ENCODE assay signal across 1 cellular context in the genomic region with DNA sequence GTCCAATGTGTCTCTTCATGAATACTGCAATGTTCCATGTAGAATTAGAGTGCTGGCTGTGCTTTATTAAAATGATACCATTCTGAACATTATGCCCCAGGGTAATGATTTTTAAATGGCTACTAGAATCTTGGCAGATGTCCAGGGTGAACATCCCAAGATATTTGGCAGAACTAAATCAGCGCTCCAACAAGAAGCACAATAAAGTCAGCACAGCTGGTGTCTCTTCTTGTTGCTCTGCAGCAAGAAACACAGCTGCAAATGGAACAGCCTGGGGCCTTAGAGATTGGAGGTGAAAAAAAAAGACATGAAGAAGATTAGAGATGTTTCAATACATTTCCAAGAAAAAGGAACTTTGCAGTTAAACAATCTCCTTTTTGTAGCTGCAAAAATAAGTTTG.
TF ChIP-seq lines count a peak whose summit lies in the region.

No MANE protein-coding gene starts in this region.

TF ChIP-seq in WTC11, 78 proteins besides CTCF, POLR2A, EP300 and RAD21 (continued from another document):
- TF ChIP-seq, protein P1, sequence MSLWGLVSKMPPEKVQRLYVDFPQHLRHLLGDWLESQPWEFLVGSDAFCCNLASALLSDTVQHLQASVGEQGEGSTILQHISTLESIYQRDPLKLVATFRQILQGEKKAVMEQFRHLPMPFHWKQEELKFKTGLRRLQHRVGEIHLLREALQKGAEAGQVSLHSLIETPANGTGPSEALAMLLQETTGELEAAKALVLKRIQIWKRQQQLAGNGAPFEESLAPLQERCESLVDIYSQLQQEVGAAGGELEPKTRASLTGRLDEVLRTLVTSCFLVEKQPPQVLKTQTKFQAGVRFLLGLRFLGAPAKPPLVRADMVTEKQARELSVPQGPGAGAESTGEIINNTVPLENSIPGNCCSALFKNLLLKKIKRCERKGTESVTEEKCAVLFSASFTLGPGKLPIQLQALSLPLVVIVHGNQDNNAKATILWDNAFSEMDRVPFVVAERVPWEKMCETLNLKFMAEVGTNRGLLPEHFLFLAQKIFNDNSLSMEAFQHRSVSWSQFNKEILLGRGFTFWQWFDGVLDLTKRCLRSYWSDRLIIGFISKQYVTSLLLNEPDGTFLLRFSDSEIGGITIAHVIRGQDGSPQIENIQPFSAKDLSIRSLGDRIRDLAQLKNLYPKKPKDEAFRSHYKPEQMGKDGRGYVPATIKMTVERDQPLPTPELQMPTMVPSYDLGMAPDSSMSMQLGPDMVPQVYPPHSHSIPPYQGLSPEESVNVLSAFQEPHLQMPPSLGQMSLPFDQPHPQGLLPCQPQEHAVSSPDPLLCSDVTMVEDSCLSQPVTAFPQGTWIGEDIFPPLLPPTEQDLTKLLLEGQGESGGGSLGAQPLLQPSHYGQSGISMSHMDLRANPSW (CRISPR knock-in tag; conservative IDR thresholded peaks at IDR 0.05; ENCODE audit: low read depth): no peak
- no peak for TF ChIP-seq ETV6 (CRISPR knock-in tag; IDR thresholded peaks at IDR 0.05)
- no peak for TF ChIP-seq CBFB (CRISPR knock-in tag; IDR thresholded peaks at IDR 0.05; ENCODE audit: low read depth)
- TF ChIP-seq, protein P2, sequence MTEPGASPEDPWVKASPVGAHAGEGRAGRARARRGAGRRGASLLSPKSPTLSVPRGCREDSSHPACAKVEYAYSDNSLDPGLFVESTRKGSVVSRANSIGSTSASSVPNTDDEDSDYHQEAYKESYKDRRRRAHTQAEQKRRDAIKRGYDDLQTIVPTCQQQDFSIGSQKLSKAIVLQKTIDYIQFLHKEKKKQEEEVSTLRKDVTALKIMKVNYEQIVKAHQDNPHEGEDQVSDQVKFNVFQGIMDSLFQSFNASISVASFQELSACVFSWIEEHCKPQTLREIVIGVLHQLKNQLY (CRISPR knock-in tag; IDR thresholded peaks at IDR 0.05): no peak
- TF ChIP-seq, protein P3, sequence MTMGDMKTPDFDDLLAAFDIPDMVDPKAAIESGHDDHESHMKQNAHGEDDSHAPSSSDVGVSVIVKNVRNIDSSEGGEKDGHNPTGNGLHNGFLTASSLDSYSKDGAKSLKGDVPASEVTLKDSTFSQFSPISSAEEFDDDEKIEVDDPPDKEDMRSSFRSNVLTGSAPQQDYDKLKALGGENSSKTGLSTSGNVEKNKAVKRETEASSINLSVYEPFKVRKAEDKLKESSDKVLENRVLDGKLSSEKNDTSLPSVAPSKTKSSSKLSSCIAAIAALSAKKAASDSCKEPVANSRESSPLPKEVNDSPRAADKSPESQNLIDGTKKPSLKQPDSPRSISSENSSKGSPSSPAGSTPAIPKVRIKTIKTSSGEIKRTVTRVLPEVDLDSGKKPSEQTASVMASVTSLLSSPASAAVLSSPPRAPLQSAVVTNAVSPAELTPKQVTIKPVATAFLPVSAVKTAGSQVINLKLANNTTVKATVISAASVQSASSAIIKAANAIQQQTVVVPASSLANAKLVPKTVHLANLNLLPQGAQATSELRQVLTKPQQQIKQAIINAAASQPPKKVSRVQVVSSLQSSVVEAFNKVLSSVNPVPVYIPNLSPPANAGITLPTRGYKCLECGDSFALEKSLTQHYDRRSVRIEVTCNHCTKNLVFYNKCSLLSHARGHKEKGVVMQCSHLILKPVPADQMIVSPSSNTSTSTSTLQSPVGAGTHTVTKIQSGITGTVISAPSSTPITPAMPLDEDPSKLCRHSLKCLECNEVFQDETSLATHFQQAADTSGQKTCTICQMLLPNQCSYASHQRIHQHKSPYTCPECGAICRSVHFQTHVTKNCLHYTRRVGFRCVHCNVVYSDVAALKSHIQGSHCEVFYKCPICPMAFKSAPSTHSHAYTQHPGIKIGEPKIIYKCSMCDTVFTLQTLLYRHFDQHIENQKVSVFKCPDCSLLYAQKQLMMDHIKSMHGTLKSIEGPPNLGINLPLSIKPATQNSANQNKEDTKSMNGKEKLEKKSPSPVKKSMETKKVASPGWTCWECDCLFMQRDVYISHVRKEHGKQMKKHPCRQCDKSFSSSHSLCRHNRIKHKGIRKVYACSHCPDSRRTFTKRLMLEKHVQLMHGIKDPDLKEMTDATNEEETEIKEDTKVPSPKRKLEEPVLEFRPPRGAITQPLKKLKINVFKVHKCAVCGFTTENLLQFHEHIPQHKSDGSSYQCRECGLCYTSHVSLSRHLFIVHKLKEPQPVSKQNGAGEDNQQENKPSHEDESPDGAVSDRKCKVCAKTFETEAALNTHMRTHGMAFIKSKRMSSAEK (CRISPR knock-in tag; IDR thresholded peaks at IDR 0.05; ENCODE audit: borderline replicate concordance): no peak
- TF ChIP-seq, protein P4, sequence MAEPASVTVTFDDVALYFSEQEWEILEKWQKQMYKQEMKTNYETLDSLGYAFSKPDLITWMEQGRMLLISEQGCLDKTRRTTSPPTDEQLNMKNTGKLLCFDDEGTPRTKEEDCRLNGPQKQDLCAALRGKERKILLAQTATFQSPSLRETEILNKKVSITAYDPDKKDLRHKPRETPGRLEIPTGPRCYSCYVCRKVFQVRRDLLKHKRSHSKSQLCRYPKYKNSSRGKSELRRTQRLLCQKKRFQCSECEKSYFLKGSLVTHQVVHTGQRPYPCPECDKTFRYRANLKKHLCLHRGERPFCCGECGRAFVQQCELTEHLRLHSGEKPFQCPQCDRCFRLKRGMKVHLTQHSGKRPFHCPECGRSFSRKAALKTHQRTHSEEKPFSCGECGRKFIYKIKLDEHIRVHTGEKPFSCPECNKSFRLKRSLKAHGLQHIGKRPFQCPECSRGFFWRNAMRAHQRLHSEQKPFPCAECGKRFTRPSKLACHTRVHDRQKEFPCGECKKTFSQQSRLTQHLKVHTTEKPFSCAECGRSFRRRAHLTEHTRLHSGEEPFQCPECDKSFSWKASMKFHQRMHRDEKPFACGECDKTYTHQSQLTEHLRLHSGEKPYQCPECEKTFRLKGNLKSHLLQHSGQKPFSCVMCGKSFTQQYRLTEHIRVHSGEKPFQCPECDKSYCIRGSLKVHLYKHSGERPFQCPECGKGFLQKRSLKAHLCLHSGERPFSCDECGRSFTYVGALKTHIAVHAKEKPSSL (CRISPR knock-in tag; conservative IDR thresholded peaks at IDR 0.05): no peak
- TF ChIP-seq, protein P5, sequence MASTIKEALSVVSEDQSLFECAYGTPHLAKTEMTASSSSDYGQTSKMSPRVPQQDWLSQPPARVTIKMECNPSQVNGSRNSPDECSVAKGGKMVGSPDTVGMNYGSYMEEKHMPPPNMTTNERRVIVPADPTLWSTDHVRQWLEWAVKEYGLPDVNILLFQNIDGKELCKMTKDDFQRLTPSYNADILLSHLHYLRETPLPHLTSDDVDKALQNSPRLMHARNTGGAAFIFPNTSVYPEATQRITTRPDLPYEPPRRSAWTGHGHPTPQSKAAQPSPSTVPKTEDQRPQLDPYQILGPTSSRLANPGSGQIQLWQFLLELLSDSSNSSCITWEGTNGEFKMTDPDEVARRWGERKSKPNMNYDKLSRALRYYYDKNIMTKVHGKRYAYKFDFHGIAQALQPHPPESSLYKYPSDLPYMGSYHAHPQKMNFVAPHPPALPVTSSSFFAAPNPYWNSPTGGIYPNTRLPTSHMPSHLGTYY (CRISPR knock-in tag; IDR thresholded peaks at IDR 0.05): no peak
- no peak for TF ChIP-seq CREM (CRISPR knock-in tag; IDR thresholded peaks at IDR 0.05)
- TF ChIP-seq, protein P6, sequence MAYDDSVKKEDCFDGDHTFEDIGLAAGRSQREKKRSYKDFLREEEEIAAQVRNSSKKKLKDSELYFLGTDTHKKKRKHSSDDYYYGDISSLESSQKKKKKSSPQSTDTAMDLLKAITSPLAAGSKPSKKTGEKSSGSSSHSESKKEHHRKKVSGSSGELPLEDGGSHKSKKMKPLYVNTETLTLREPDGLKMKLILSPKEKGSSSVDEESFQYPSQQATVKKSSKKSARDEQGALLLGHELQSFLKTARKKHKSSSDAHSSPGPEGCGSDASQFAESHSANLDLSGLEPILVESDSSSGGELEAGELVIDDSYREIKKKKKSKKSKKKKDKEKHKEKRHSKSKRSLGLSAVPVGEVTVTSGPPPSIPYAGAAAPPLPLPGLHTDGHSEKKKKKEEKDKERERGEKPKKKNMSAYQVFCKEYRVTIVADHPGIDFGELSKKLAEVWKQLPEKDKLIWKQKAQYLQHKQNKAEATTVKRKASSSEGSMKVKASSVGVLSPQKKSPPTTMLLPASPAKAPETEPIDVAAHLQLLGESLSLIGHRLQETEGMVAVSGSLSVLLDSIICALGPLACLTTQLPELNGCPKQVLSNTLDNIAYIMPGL (CRISPR knock-in tag; IDR thresholded peaks at IDR 0.05): no peak
- no peak for TF ChIP-seq TP53 (CRISPR knock-in tag; IDR thresholded peaks at IDR 0.05)
- TF ChIP-seq, protein P7, sequence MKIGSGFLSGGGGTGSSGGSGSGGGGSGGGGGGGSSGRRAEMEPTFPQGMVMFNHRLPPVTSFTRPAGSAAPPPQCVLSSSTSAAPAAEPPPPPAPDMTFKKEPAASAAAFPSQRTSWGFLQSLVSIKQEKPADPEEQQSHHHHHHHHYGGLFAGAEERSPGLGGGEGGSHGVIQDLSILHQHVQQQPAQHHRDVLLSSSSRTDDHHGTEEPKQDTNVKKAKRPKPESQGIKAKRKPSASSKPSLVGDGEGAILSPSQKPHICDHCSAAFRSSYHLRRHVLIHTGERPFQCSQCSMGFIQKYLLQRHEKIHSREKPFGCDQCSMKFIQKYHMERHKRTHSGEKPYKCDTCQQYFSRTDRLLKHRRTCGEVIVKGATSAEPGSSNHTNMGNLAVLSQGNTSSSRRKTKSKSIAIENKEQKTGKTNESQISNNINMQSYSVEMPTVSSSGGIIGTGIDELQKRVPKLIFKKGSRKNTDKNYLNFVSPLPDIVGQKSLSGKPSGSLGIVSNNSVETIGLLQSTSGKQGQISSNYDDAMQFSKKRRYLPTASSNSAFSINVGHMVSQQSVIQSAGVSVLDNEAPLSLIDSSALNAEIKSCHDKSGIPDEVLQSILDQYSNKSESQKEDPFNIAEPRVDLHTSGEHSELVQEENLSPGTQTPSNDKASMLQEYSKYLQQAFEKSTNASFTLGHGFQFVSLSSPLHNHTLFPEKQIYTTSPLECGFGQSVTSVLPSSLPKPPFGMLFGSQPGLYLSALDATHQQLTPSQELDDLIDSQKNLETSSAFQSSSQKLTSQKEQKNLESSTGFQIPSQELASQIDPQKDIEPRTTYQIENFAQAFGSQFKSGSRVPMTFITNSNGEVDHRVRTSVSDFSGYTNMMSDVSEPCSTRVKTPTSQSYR (CRISPR knock-in tag; IDR thresholded peaks at IDR 0.05): no peak
- TF ChIP-seq, protein P8, sequence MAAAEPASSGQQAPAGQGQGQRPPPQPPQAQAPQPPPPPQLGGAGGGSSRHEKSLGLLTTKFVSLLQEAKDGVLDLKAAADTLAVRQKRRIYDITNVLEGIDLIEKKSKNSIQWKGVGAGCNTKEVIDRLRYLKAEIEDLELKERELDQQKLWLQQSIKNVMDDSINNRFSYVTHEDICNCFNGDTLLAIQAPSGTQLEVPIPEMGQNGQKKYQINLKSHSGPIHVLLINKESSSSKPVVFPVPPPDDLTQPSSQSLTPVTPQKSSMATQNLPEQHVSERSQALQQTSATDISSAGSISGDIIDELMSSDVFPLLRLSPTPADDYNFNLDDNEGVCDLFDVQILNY (CRISPR knock-in tag; IDR thresholded peaks at IDR 0.05): no peak
- TF ChIP-seq ZBTB21 (CRISPR knock-in tag; IDR thresholded peaks at IDR 0.05; ENCODE audit: borderline replicate concordance): no peak
- TF ChIP-seq, protein P9, sequence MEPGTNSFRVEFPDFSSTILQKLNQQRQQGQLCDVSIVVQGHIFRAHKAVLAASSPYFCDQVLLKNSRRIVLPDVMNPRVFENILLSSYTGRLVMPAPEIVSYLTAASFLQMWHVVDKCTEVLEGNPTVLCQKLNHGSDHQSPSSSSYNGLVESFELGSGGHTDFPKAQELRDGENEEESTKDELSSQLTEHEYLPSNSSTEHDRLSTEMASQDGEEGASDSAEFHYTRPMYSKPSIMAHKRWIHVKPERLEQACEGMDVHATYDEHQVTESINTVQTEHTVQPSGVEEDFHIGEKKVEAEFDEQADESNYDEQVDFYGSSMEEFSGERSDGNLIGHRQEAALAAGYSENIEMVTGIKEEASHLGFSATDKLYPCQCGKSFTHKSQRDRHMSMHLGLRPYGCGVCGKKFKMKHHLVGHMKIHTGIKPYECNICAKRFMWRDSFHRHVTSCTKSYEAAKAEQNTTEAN (CRISPR knock-in tag; IDR thresholded peaks at IDR 0.05): no peak
- no peak for TF ChIP-seq NFYB (CRISPR knock-in tag; conservative IDR thresholded peaks at IDR 0.05; ENCODE audit: low read depth)
